Comparison of ENCODE assay signal across 24 cellular contexts in the genomic region with DNA sequence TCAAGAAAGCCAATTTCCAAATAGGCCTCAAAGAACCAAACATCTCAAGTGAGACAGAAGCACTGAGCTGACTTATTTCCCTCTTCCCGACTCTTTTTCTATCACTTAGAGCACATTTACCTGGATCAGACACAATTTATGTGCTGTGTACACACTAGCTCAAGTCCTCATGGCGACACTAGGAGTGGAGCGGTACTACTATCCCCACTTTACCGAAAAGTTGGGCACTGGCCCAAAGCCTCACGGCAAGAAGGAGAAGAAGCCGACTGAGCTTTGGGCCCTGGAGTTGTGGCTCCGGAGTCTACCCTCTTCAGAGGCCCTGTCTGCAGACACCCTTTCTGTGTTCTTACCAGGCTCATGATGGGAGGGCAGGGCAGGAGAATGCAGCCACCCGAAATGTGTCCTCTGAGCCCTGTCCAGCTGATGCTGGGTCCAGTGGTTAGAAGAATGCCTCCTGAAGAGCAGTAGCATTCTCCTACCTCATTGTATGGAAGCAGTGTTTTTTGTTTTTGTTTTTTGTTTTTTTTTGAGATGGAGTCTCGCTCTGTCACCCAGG.
"Had no signal": no experiment of that assay in that cellular context is flagged by ENCODE, and none has a peak within 500 bp of the region (broad histone marks: within the 10 kb centered on the region; RNA-seq: fewer than 3 reads in every experiment).

No MANE protein-coding gene starts in this region.

- DNase-seq: effector CD8-positive, alpha-beta T cell; effector memory CD8-positive, alpha-beta T cell; endodermal cell; erythroblast; esophagus squamous epithelium; foreskin fibroblast; foreskin melanocyte; gastrocnemius medialis; heart left ventricle; hypothalamus; immature natural killer cell; islet precursor cell; kidney; kidney glomerular epithelial cell; left colon; left ventricle myocardium superior; mesenchymal stem cell; mucosa of descending colon; naive B cell had no signal

- H3K27ac ChIP-seq: coronary artery, epithelial cell of prostate, gastrocnemius medialis, heart left ventricle, hepatocyte had no signal

- ATAC-seq: effector memory CD8-positive, alpha-beta T cell; esophagus mucosa; gastrocnemius medialis; heart left ventricle; left colon; left lobe of liver; mucosa of descending colon had no signal

- H3K4me1 ChIP-seq: esophagus squamous epithelium, gastrocnemius medialis had no signal

- H3K27me3 ChIP-seq: esophagus squamous epithelium, gastrocnemius medialis, heart left ventricle, hepatocyte had no signal

- H3K36me3 ChIP-seq: esophagus squamous epithelium, gastrocnemius medialis, heart left ventricle had no signal

- H3K9me3 ChIP-seq: esophagus squamous epithelium, gastrocnemius medialis, mucosa of descending colon had no signal

- H3K4me3 ChIP-seq: coronary artery, esophagus squamous epithelium, gastrocnemius medialis, heart left ventricle, hepatocyte, mucosa of descending colon had no signal
